In genomic region chr14:77091518-77091917, GRCh38 we compare ENCODE assay signal across 31 cellular contexts. TPM values are rescaled to one million over a fixed set of nuclear protein-coding genes. Genes with fewer than 3 reads are reported as not detected.
A peak's percentile ranks its signal among the peaks of the same experiment; 100 is the strongest.
DNase-seq lines count a peak whose midpoint lies in the region; ATAC-seq, FAIRE-seq and TF ChIP-seq lines count a peak whose summit lies in the region.
"Had no signal": no experiment of that assay in that cellular context is flagged by ENCODE, and none has a peak within 500 bp of the region (broad histone marks: within the 10 kb centered on the region; RNA-seq: fewer than 3 reads in every experiment).

No MANE protein-coding gene starts in this region.

- no peak for TF ChIP-seq CTCF in A549 (IDR thresholded peaks at IDR 0.05)
- no peak for TF ChIP-seq CTCF in HCT116 (IDR thresholded peaks at IDR 0.05 in 2 of 3, conservative IDR thresholded peaks at IDR 0.05 in 1 of 3; ENCODE audit: borderline replicate concordance in 1 of 3, insufficient read depth in 1 of 3, low read depth in 2 of 3, low read length in 2 of 3)
- no peak for TF ChIP-seq CTCF in K562 (IDR thresholded peaks at IDR 0.05 in 2 of 3, conservative IDR thresholded peaks at IDR 0.05 in 1 of 3; ENCODE audit: insufficient read depth in 2 of 3, low read depth in 1 of 3, low read length in 3 of 3)
- no peak for TF ChIP-seq CTCF in neutrophil (IDR thresholded peaks at IDR 0.05)

- POLR2A ChIA-PET in A549 (lab: Yijun Ruan, JAX) (no interaction called here), HCT116 (lab: Charles Lee) (interaction anchor here (0.7 kb wide), 1 partner anchor 215 kb away, joined by 3 read pairs; no protein-coding TSS in a partner anchor), K562 (lab: Yijun Ruan, JAX) (interaction anchor here (0.6 to 1.2 kb wide), 2 partner anchors 12 to 240 kb away, joined by 3 read pairs; no protein-coding TSS in a partner anchor)

- ATAC-seq in A549 (no peak), HCT116 (no peak), K562 (no peak), GM21737 (IDR thresholded peaks at IDR 0.05; ENCODE audit: unreplicated experiment) (no peak), GM21619 (IDR thresholded peaks at IDR 0.05; ENCODE audit: unreplicated experiment) (no peak)
- ATAC-seq: GM12878 had no signal

- H3K79me2 ChIP-seq in HCT116 (ENCODE audit: insufficient read depth, low read length): no peaks in the 10 kb centered on the region
- H3K79me2 ChIP-seq in K562 (ENCODE audit: control insufficient read depth, insufficient read depth, low read length): no peaks in the 10 kb centered on the region

- H3K4me1 ChIP-seq in A549: peaks cover 6% of the 10 kb centered on the region; the same call in 2 of the 3 replicates
- peaks cover 26 to 27% of the 10 kb centered on the region in 2 experiments for H3K4me1 ChIP-seq in HCT116 (ENCODE audit: control insufficient read depth in 1 of 2, insufficient read depth in 2 of 2, low read length in 2 of 2)
- H3K4me1 ChIP-seq in K562 (replicated peaks in 1 of 2; ENCODE audit: control insufficient read depth in 2 of 2, insufficient read depth in 2 of 2, low read length in 2 of 2): no peaks in the 10 kb centered on the region; a peak in 1 of 5 replicates
- H3K4me1 ChIP-seq in neutrophil (ENCODE audit: control insufficient read depth in 1 of 2, insufficient read depth in 1 of 2, low read depth in 1 of 2, low read length in 1 of 2): peaks cover 42 to 48% of the 10 kb centered on the region in 2 experiments
- H3K4me1 ChIP-seq: BE2C had no signal

- in situ Hi-C loops in K562 (cut with MboI): no loop called here

- TF ChIP-seq EP300 in A549 (IDR thresholded peaks at IDR 0.05) (no peak), K562 (IDR thresholded peaks at IDR 0.05; ENCODE audit: low read length) (no peak)

- CTCF ChIA-PET in A549 (lab: Yijun Ruan, JAX): interaction anchor here (0.8 to 34.2 kb wide), 5 partner anchors 15 to 381 kb away, joined by 3 to 1600 read pairs (median 4); no protein-coding TSS in a partner anchor
- CTCF ChIA-PET in HCT116 (lab: Charles Lee): interaction anchor here (1.4 to 1.7 kb wide), 2 partner anchors 215 to 219 kb away, joined by 4 to 11 read pairs; no protein-coding TSS in a partner anchor
- CTCF ChIA-PET in K562 (lab: Yijun Ruan, JAX; ENCODE audit: low intra/inter-chr PET ratio): interaction anchor here (0.8 kb wide), 1 partner anchor 218 kb away, joined by 4 read pairs; no protein-coding TSS in a partner anchor

- intact Hi-C loops in HCT116 (cut with micrococcal nuclease): no loop called here
- intact Hi-C loops in K562 (cut with micrococcal nuclease): no loop called here
- intact Hi-C loops in cardiac septum (cut with DNase I): no loop called here

- DNase-seq in A549 (ENCODE audit: low read depth in 1 of 2, low spot score in 1 of 2): no peak
- no peak for DNase-seq in HCT116 (ENCODE audit: low read depth, low spot score)
- DNase-seq in K562 (ENCODE audit: extremely low read depth in 1 of 4, low spot score in 3 of 4): no peak
- no peak for DNase-seq in NCI-H1092 treated with DMSO at 0.1 percent for 48 hours (lab: John Stamatoyannopoulos, UW)
- DNase-seq in cardiac septum (ENCODE audit: low spot score): no peak
- DNase-seq: ACHN; BE2C; C1 segment of cervical spinal cord; CD4-positive, alpha-beta memory T cell; CD4-positive, CD25-positive, alpha-beta regulatory T cell; CD8-positive, alpha-beta memory T cell; COR-L47; DMS 273 treated with DMSO at 0.1 percent for 48 hours; DMS153; DMS53; DMS79; DND-41; EL; GDM1 had no signal

- TF ChIP-seq POLR2A in A549 (IDR thresholded peaks at IDR 0.05; ENCODE audit: low read length): no peak
- no peak for TF ChIP-seq POLR2A in HCT116 (IDR thresholded peaks at IDR 0.05; ENCODE audit: borderline replicate concordance, extremely low read depth, insufficient read depth, insufficient read length)
- TF ChIP-seq POLR2A in K562 (conservative IDR thresholded peaks at IDR 0.05): no peak

- H4K20me1 ChIP-seq in HCT116 (ENCODE audit: insufficient read depth): no peaks in the 10 kb centered on the region
- no peaks in the 10 kb centered on the region for H4K20me1 ChIP-seq in K562 (replicated peaks; ENCODE audit: control insufficient read depth, insufficient read depth, low read length)
- H4K20me1 ChIP-seq: BLaER1 had no signal

- H3K36me3 ChIP-seq in HCT116 (ENCODE audit: control insufficient read depth in 1 of 2, insufficient read depth in 2 of 2, low read length in 2 of 2) (no peaks in the 10 kb centered on the region), K562 (ENCODE audit: control insufficient read depth, insufficient read depth, low read length) (no peaks in the 10 kb centered on the region), neutrophil (no peaks in the 10 kb centered on the region)
- H3K36me3 ChIP-seq: BE2C, BLaER1 had no signal

- H3K9me3 ChIP-seq in A549: peaks cover 21% of the 10 kb centered on the region
- 0 out of 4 replicates have a peak, but pooled peaks cover 3 to 7% of the 10 kb centered on the region in 2 experiments for H3K9me3 ChIP-seq in HCT116 (ENCODE audit: control insufficient read depth in 1 of 2, insufficient read depth in 1 of 2, low read depth in 1 of 2, low read length in 2 of 2)
- 0 out of 2 replicates have a peak, but pooled peaks cover 5% of the 10 kb centered on the region for H3K9me3 ChIP-seq in K562 (replicated peaks; ENCODE audit: control insufficient read depth, insufficient read depth, low read depth, low read length)
- H3K9me3 ChIP-seq in neutrophil: no peaks in the 10 kb centered on the region

- no peak overlapping the region for H2AFZ ChIP-seq in HCT116 (ENCODE audit: low read depth, low read length, poor library complexity, severe bottlenecking)
- H2AFZ ChIP-seq in K562 (ENCODE audit: low read depth, low read length): no peak overlapping the region

- H3K9ac ChIP-seq in HCT116 (ENCODE audit: low read length): no peak overlapping the region
- H3K9ac ChIP-seq in K562 (ENCODE audit: insufficient read depth in 1 of 2, low read depth in 2 of 2, low read length in 2 of 2): no peak overlapping the region
- H3K9ac ChIP-seq: BLaER1 had no signal

- H3K4me3 ChIP-seq in A549 (no peak overlapping the region), HCT116 (replicated peaks in 1 of 2; ENCODE audit: low read depth in 1 of 2, low read length in 2 of 2) (no peak overlapping the region), K562 (no peak overlapping the region), neutrophil (ENCODE audit: low read depth in 1 of 2, low read length in 1 of 2) (no peak overlapping the region)
- H3K4me3 ChIP-seq: BLaER1, GM12878 had no signal

- BruUV-seq in HCT116 (replicated peaks; lab: Mats Ljungman, UMichigan): no TSS peak
- no TSS peak for BruUV-seq in K562 (replicated peaks; lab: Mats Ljungman, UMichigan)

- H3K27ac ChIP-seq in A549 (no peak overlapping the region), HCT116 (ENCODE audit: low read depth, low read length) (no peak overlapping the region), K562 (ENCODE audit: extremely low read depth, low read depth, low read length) (no peak overlapping the region), neutrophil (peak overlapping the region; percentile 35)
- H3K27ac ChIP-seq: 22Rv1, BLaER1 had no signal

- TF ChIP-seq RAD21 in A549 (conservative IDR thresholded peaks at IDR 0.05 in 1 of 2, IDR thresholded peaks at IDR 0.05 in 1 of 2): no peak
- TF ChIP-seq RAD21 in HCT116 (IDR thresholded peaks at IDR 0.05; ENCODE audit: low read depth): no peak
- TF ChIP-seq RAD21 in K562 (CRISPR knock-in tag; conservative IDR thresholded peaks at IDR 0.05 in 1 of 2, IDR thresholded peaks at IDR 0.05 in 1 of 2): no peak

- no peaks in the 10 kb centered on the region for H3K9me2 ChIP-seq in HCT116 (ENCODE audit: insufficient read depth)

- H3K27me3 ChIP-seq in HCT116 (ENCODE audit: insufficient read depth, low read length) (no peaks in the 10 kb centered on the region), K562 (ENCODE audit: control insufficient read depth in 2 of 2, insufficient read depth in 2 of 2, low read length in 2 of 2) (peaks cover 2 to 4% of the 10 kb centered on the region in 2 experiments; a peak in 1 of 5 replicates), neutrophil (no peaks in the 10 kb centered on the region)
- H3K27me3 ChIP-seq: BE2C, BLaER1 had no signal

- RAD21 ChIA-PET in HCT116 (lab: Charles Lee; ENCODE audit: low non-redundant PET in 1 of 2, low total read pairs in 2 of 2, uncharacterized antibody in 2 of 2, unreplicated experiment in 2 of 2): no interaction called here

- no peak overlapping the region for H3K4me2 ChIP-seq in A549
- no peak overlapping the region for H3K4me2 ChIP-seq in HCT116 (ENCODE audit: low read length)
- H3K4me2 ChIP-seq in K562 (ENCODE audit: insufficient read depth, low read length): no peak overlapping the region
- H3K4me2 ChIP-seq: BLaER1 had no signal

- H3K9me1 ChIP-seq in K562 (ENCODE audit: control insufficient read depth, insufficient read depth, low read length): no peaks in the 10 kb centered on the region

- no peak for FAIRE-seq in A549 (lab: Jason Lieb, UNC)
- no peak for FAIRE-seq in K562 (lab: Jason Lieb, UNC)
- FAIRE-seq: GM12878, GM19239 had no signal

RNA-seq across cellular contexts. Expression of gene CIPC, which starts 6.5 kb away (rescaled TPM):
- polyA plus RNA-seq in A549 (2011; rRNA removed) (13.9 and 15.2 TPM in 2 replicates), A549 (2017; fragmentation: RNase III; extraction: RNeasy Plus Mini Kit Qiagen cat#74134 plus additional on column Dnase treatment) (8.9 to 9.6 TPM (median 8.9 TPM) in 3 replicates), K562 (2011; rRNA removed) (15.3 and 16.9 TPM in 2 replicates), K562 (2014; fragmentation: Illumina TruSeq; extraction: Trizol) (9.6 and 11.4 TPM in 2 replicates), K562 (2014; fragmentation: Nextera tagmentation; extraction: Ambion mirVana) (1 to 10 TPM; 5.0 to 6.5 TPM), K562 (2014; rRNA removed) (9.0 and 10.8 TPM in 2 replicates)
- polyA plus RNA-seq in A549 (2012; cell fraction: cytosol; rRNA removed): 5.2 and 7.2 TPM in 2 replicates
- 3.9 and 5.1 TPM in 2 replicates for polyA plus RNA-seq in A549 (2012; cell fraction: nucleus; rRNA removed)
- 12.4 and 15.7 TPM in 2 replicates for polyA minus RNA-seq in A549 (2011; rRNA and poly(A)+ RNA removed)
- total RNA-seq in HCT116 (2021; ENCODE audit: unreplicated experiment) (20.6 TPM), K562 (2014; rRNA removed) (8.5 and 11.1 TPM in 2 replicates), K562 (2014; rRNA removed; fragmentation: Illumina TruSeq; extraction: Trizol) (11.5 and 12.1 TPM in 2 replicates), K562 (2015; rRNA removed; fragmentation: Illumina TruSeq; extraction: Trizol) (11.1 and 11.9 TPM in 2 replicates), K562 (2021) (10.7 and 14.4 TPM in 2 replicates), cardiac septum (45.9 TPM)
- 7.4 and 8.7 TPM in 2 replicates for polyA plus RNA-seq in HCT116 (2012)
- total RNA-seq in K562 (2011; cell fraction: chromatin; rRNA removed; ENCODE audit: low replicate concordance): 10.6 and 18.5 TPM in 2 replicates
- 9.2 and 11.6 TPM in 2 replicates for total RNA-seq in K562 (2011; cell fraction: nucleolus; rRNA removed)
- total RNA-seq in K562 (2011; cell fraction: nucleoplasm; rRNA removed): 15.0 and 19.5 TPM in 2 replicates
- polyA plus RNA-seq in K562 (2011; cell fraction: cytosol; rRNA removed): 9.1 and 10.5 TPM in 2 replicates
- 14.3 and 15.5 TPM in 2 replicates for polyA plus RNA-seq in K562 (2011; cell fraction: nucleus; rRNA removed)
- polyA plus RNA-seq in K562 (2012): 5.6 and 8.3 TPM in 2 replicates
- polyA minus RNA-seq in K562 (2011; rRNA and poly(A)+ RNA removed): 13.3 and 14.9 TPM in 2 replicates
- polyA minus RNA-seq in K562 (2011; cell fraction: cytosol; rRNA and poly(A)+ RNA removed): 5.8 and 11.6 TPM in 2 replicates
- 7.7 and 8.3 TPM in 2 replicates for polyA minus RNA-seq in K562 (2011; cell fraction: nucleus; rRNA and poly(A)+ RNA removed)

RNA-seq across cellular contexts. Expression of gene ZDHHC22, which starts 50.1 kb away (rescaled TPM):
- polyA plus RNA-seq in A549 (2011; rRNA removed): 0.04 and 0.11 TPM in 2 replicates
- polyA plus RNA-seq in A549 (2012; cell fraction: cytosol; rRNA removed): 0.08 and 0.10 TPM in 2 replicates
- polyA plus RNA-seq in A549 (2012; cell fraction: nucleus; rRNA removed): 0.10 and 0.12 TPM in 2 replicates
- polyA plus RNA-seq in A549 (2017; fragmentation: RNase III; extraction: RNeasy Plus Mini Kit Qiagen cat#74134 plus additional on column Dnase treatment): 0.16 to 0.28 TPM (median 0.23 TPM) in 3 replicates
- 0.08 TPM in 1 of 2 replicates, not detected in the other for polyA minus RNA-seq in A549 (2011; rRNA and poly(A)+ RNA removed)
- total RNA-seq in HCT116 (2021; ENCODE audit: unreplicated experiment): 0.10 TPM
- polyA plus RNA-seq in HCT116 (2012): 0.04 and 0.13 TPM in 2 replicates
- total RNA-seq in K562 (2011; cell fraction: chromatin; rRNA removed; ENCODE audit: low replicate concordance): not detected in 2 replicates
- not detected in 2 replicates for total RNA-seq in K562 (2011; cell fraction: nucleolus; rRNA removed)
- not detected in 2 replicates for total RNA-seq in K562 (2011; cell fraction: nucleoplasm; rRNA removed)
- total RNA-seq in K562 (2014; rRNA removed): not detected in 2 replicates
- not detected in 2 replicates for total RNA-seq in K562 (2014; rRNA removed; fragmentation: Illumina TruSeq; extraction: Trizol)
- not detected in 2 replicates for total RNA-seq in K562 (2015; rRNA removed; fragmentation: Illumina TruSeq; extraction: Trizol)
- not detected in 2 replicates for total RNA-seq in K562 (2021)
- not detected in 2 replicates for polyA plus RNA-seq in K562 (2011; rRNA removed)
- not detected in 2 replicates for polyA plus RNA-seq in K562 (2011; cell fraction: cytosol; rRNA removed)
- polyA plus RNA-seq in K562 (2011; cell fraction: nucleus; rRNA removed): not detected in 2 replicates
- polyA plus RNA-seq in K562 (2012): not detected in 2 replicates
- polyA plus RNA-seq in K562 (2014; fragmentation: Illumina TruSeq; extraction: Trizol): not detected in 2 replicates
- polyA plus RNA-seq in K562 (2014; fragmentation: Nextera tagmentation; extraction: Ambion mirVana): not detected
- not detected in 2 replicates for polyA plus RNA-seq in K562 (2014; rRNA removed)
- not detected in 2 replicates for polyA minus RNA-seq in K562 (2011; rRNA and poly(A)+ RNA removed)
- not detected in 2 replicates for polyA minus RNA-seq in K562 (2011; cell fraction: cytosol; rRNA and poly(A)+ RNA removed)
- polyA minus RNA-seq in K562 (2011; cell fraction: nucleus; rRNA and poly(A)+ RNA removed): not detected in 2 replicates
- not detected for total RNA-seq in cardiac septum
- total RNA-seq: A172; CD4-positive, alpha-beta memory T cell; CD4-positive, CD25-positive, alpha-beta regulatory T cell; CD8-positive, alpha-beta memory T cell; Daoy; G401; GM12878 had no signal
- polyA plus RNA-seq: AG04450; CD14-positive monocyte; CD4-positive, alpha-beta memory T cell; CD4-positive, CD25-positive, alpha-beta regulatory T cell; CD8-positive, alpha-beta memory T cell had no signal
